ENCODE assay signal across 16 cellular contexts in the genomic region with DNA sequence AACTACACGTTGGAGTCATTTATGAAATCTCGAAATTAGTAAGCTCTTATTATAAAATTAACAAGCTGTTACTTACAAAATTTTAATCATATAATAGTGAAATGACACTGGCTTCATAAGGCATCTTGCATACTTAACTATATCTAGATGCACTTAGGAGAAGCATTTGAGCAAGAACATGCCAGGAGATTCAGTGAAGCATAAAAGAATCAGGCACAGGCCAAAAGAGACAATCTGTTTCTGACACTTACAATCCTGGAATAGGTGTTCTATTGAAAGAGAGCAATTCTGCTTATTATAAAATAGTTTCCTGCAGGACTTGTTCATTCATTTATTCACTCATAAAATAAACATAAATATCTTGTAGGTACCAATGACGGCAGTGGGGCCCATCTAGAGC.
A peak's percentile ranks its signal among the peaks of the same experiment; 100 is the strongest.
DNase-seq lines count a peak whose midpoint lies in the region; ATAC-seq and TF ChIP-seq lines count a peak whose summit lies in the region.
"Had no signal": no experiment of that assay in that cellular context is flagged by ENCODE, and none has a peak within 500 bp of the region (broad histone marks: within the 10 kb centered on the region; RNA-seq: fewer than 3 reads in every experiment).

No MANE protein-coding gene starts in this region.

- H3K9me3 ChIP-seq in Panc1 (ENCODE audit: control insufficient read depth, insufficient read depth, low read depth, low read length): no peaks in the 10 kb centered on the region
- H3K9me3 ChIP-seq: BLaER1, Caco-2, HAP-1 had no signal

- H3K27me3 Mint-ChIP-seq in T-helper 2 cell treated with Interferon-gamma antibody and Interleukin-4, amounts not matched to agents 5 μg/mL and 100 μg/mL, for 36 hours (ENCODE audit: low read depth): no peaks in the 10 kb centered on the region
- H3K27me3 Mint-ChIP-seq: B cell; CD4-positive, CD25-positive, alpha-beta regulatory T cell had no signal

- CTCF ChIA-PET in Panc1 (lab: Charles Lee): interaction anchor here (0.6 to 1.1 kb wide), 2 partner anchors 1160 to 1191 kb away, joined by 4 to 6 read pairs; no protein-coding TSS in a partner anchor

- DNase-seq in G401 (ENCODE audit: low spot score) (peak; percentile 75), Panc1 (ENCODE audit: low read depth, low spot score) (no peak), cerebellum (ENCODE audit: low spot score) (peak; percentile 29), NCI-H1694 treated with DMSO at 0.1 percent for 48 hours (lab: John Stamatoyannopoulos, UW) (no peak)
- DNase-seq in T-helper 2 cell treated with Interferon-gamma antibody and Interleukin-4, amounts not matched to agents 5 μg/mL and 100 μg/mL, for 36 hours (ENCODE audit: low spot score): no peak
- DNase-seq: CD8-positive, alpha-beta T cell; DMS79 treated with DMSO at 0.1 percent for 48 hours; GOT3 had no signal

- H3K36me3 Mint-ChIP-seq in T-helper 2 cell treated with Interferon-gamma antibody and Interleukin-4, amounts not matched to agents 5 μg/mL and 100 μg/mL, for 36 hours (ENCODE audit: low read depth): no peaks in the 10 kb centered on the region
- H3K36me3 Mint-ChIP-seq: CD4-positive, CD25-positive, alpha-beta regulatory T cell; CD8-positive, alpha-beta T cell had no signal

- no peak for TF ChIP-seq CTCF in Panc1 (IDR thresholded peaks at IDR 0.05)

- ATAC-seq in Panc1: no peak
- no peak for ATAC-seq in HG03342 (IDR thresholded peaks at IDR 0.05; ENCODE audit: unreplicated experiment)
- ATAC-seq: CD8-positive, alpha-beta T cell had no signal

- peak overlapping the region; percentile 32; the same call in 1 of the 2 replicates for H3K27ac ChIP-seq in Panc1 (ENCODE audit: low read length)
- H3K27ac ChIP-seq: BLaER1, C4-2B had no signal

- in situ Hi-C loops in G401 (cut with HindIII; ENCODE audit: low sequenced_read_pairs) (no loop called here), Panc1 (cut with HindIII; ENCODE audit: low pct_unique_long_range_greater_than_20kb, low sequenced_read_pairs) (no loop called here)

- no peak overlapping the region for H3K4me3 ChIP-seq in Panc1 (ENCODE audit: low read depth in 2 of 2, low read length in 2 of 2)
- H3K4me3 ChIP-seq: BLaER1, HAP-1 had no signal

- no peak overlapping the region for H3K27ac Mint-ChIP-seq in T-helper 2 cell treated with Interferon-gamma antibody and Interleukin-4, amounts not matched to agents 5 μg/mL and 100 μg/mL, for 36 hours
- H3K27ac Mint-ChIP-seq: B cell; CD4-positive, CD25-positive, alpha-beta regulatory T cell; CD8-positive, alpha-beta T cell; HFFc6 had no signal

- no peaks in the 10 kb centered on the region for H3K4me1 ChIP-seq in Panc1 (ENCODE audit: control insufficient read depth, insufficient read depth, low read length)
- H3K4me1 ChIP-seq: BLaER1, Caco-2 had no signal

- no peaks in the 10 kb centered on the region for H3K27me3 ChIP-seq in Panc1 (ENCODE audit: control insufficient read depth, insufficient read depth, low read length)
- H3K27me3 ChIP-seq: BLaER1 had no signal

- no peaks in the 10 kb centered on the region for H3K36me3 ChIP-seq in Panc1 (ENCODE audit: control insufficient read depth, insufficient read depth, low read length)
- H3K36me3 ChIP-seq: BLaER1, HAP-1 had no signal

- intact Hi-C loops in Panc1 (cut with micrococcal nuclease; ENCODE audit: unreplicated experiment): loop anchor here (2.0 to 5.0 kb wide), 2 partner anchors 361 to 1192 kb away; no protein-coding TSS in a partner anchor

- BruUV-seq in Panc1 (replicated peaks; lab: Mats Ljungman, UMichigan): no TSS peak

- H3K4me1 Mint-ChIP-seq in T-helper 2 cell treated with Interferon-gamma antibody and Interleukin-4, amounts not matched to agents 5 μg/mL and 100 μg/mL, for 36 hours (ENCODE audit: low read depth): no peaks in the 10 kb centered on the region
- H3K4me1 Mint-ChIP-seq: B cell; CD4-positive, CD25-positive, alpha-beta regulatory T cell had no signal

- POLR2A ChIA-PET in Panc1 (lab: Charles Lee): no interaction called here

- H3K9me3 Mint-ChIP-seq in T-helper 2 cell treated with Interferon-gamma antibody and Interleukin-4, amounts not matched to agents 5 μg/mL and 100 μg/mL, for 36 hours: peaks cover 1% of the 10 kb centered on the region

- H3K4me3 Mint-ChIP-seq in T-helper 2 cell treated with Interferon-gamma antibody and Interleukin-4, amounts not matched to agents 5 μg/mL and 100 μg/mL, for 36 hours: no peak overlapping the region
- H3K4me3 Mint-ChIP-seq: B cell; CD4-positive, CD25-positive, alpha-beta regulatory T cell; CD8-positive, alpha-beta T cell; HFFc6 had no signal

Comparison
In these comparisons a context has a peak if more than half of its experiments do, and no peak if none do; other contexts are left out.
1. DNase-seq: peak in G401 (single experiment) and cerebellum (single experiment); none in Panc1 (single experiment), T-helper 2 cell treated with Interferon-gamma antibody and Interleukin-4, amounts not matched to agents 5 μg/mL and 100 μg/mL, for 36 hours (single experiment) and NCI-H1694 treated with DMSO at 0.1 percent for 48 hours (single experiment).